Comparison of ENCODE assay signal across 16 cellular contexts in genomic region chr3:116474356-116475200, GRCh38. TPM values are rescaled to one million over a fixed set of nuclear protein-coding genes. Genes with fewer than 3 reads are reported as not detected.
DNase-seq lines count a peak whose midpoint lies in the region; ATAC-seq and TF ChIP-seq lines count a peak whose summit lies in the region.
"Had no signal": no experiment of that assay in that cellular context is flagged by ENCODE, and none has a peak within 500 bp of the region (broad histone marks: within the 10 kb centered on the region; RNA-seq: fewer than 3 reads in every experiment).

No MANE protein-coding gene starts in this region.

- no peak overlapping the region for H2AFZ ChIP-seq in mesenchymal stem cell (ENCODE audit: low read depth, low read length)
- no peak overlapping the region for H2AFZ ChIP-seq in PC-3 (ENCODE audit: low read length)

- H2BK5ac ChIP-seq in mesenchymal stem cell (ENCODE audit: low read depth, low read length, poor library complexity, severe bottlenecking): no peak overlapping the region

- H3K27me3 ChIP-seq in mesenchymal stem cell (ENCODE audit: control insufficient read depth in 1 of 2, insufficient read depth in 1 of 2, low read length in 2 of 2) (no peaks in the 10 kb centered on the region), PC-3 (ENCODE audit: low read length) (no peaks in the 10 kb centered on the region)
- H3K27me3 ChIP-seq: sigmoid colon, SJSA1, vagina had no signal

- H3K27ac Mint-ChIP-seq in activated naive CD4-positive, alpha-beta T cell treated with anti-CD3 and anti-CD28 coated beads, Interleukin-2, amount 50 U/mL, for 72 hours: no peak overlapping the region
- H3K27ac Mint-ChIP-seq: activated CD4-positive, alpha-beta memory T cell treated with anti-CD3 and anti-CD28 coated beads for 36 hours; dendritic cell treated with granulocyte-macrophage colony-stimulating factor and Interleukin-4, amounts not matched to agents 40 ng/mL and 50 ng/mL, for 4 days; IgD-negative memory B cell had no signal

- no peaks in the 10 kb centered on the region for H4K20me1 ChIP-seq in PC-3 (ENCODE audit: low read length)

- H4K8ac ChIP-seq in mesenchymal stem cell (ENCODE audit: low read length): no peak overlapping the region

- POLR2A ChIA-PET in PC-3 (lab: Charles Lee; ENCODE audit: unreplicated experiment): no interaction called here

- H3K9ac ChIP-seq in mesenchymal stem cell (ENCODE audit: low read length): no peak overlapping the region
- no peak overlapping the region for H3K9ac ChIP-seq in PC-3 (ENCODE audit: low read length)

- no peak overlapping the region for H3K4ac ChIP-seq in mesenchymal stem cell (ENCODE audit: low read depth in 1 of 2, low read length in 2 of 2)

- peak; percentile 4 for DNase-seq in ELF-1 (ENCODE audit: low read depth, low spot score)
- peak; percentile 73 for DNase-seq in NCI-H2029 (lab: John Stamatoyannopoulos, UW)
- peak; percentile 86 for DNase-seq in NCI-H82 (lab: John Stamatoyannopoulos, UW)
- peak; percentile 20 for DNase-seq in mesenchymal stem cell
- no peak for DNase-seq in PC-3
- no peak for DNase-seq in activated naive CD4-positive, alpha-beta T cell treated with anti-CD3 and anti-CD28 coated beads, Interleukin-2, amount 50 U/mL, for 72 hours (ENCODE audit: low spot score in 2 of 2)
- no peak for DNase-seq in activated effector memory CD4-positive, alpha-beta T cell treated with anti-CD3 and anti-CD28 coated beads, Interleukin-2, amount 50 U/mL, for 16 hours
- no peak for DNase-seq in nucleus accumbens (lab: John Stamatoyannopoulos, UW)
- DNase-seq: activated CD4-positive, alpha-beta memory T cell treated with anti-CD3 and anti-CD28 coated beads for 36 hours; NCI-H526 treated with DMSO at 0.1 percent for 48 hours; sigmoid colon; stimulated activated naive CD4-positive, alpha-beta T cell treated with Interleukin-2 at 50 U/mL for 16 hours had no signal

- no peaks in the 10 kb centered on the region for H3K9me2 ChIP-seq in PC-3 (replicated peaks; ENCODE audit: low read length)

- H3K23ac ChIP-seq in mesenchymal stem cell (ENCODE audit: low read length in 2 of 2): no peak overlapping the region

- no peak overlapping the region for H3K4me2 ChIP-seq in mesenchymal stem cell (ENCODE audit: low read length, poor library complexity, severe bottlenecking)
- H3K4me2 ChIP-seq in PC-3 (ENCODE audit: low read length): no peak overlapping the region

- intact Hi-C loops in PC-3 (cut with micrococcal nuclease): no loop called here

- H3K79me1 ChIP-seq in mesenchymal stem cell (replicated peaks; ENCODE audit: low read length, poor library complexity, severe bottlenecking): no peaks in the 10 kb centered on the region

- no peak overlapping the region for H2BK15ac ChIP-seq in mesenchymal stem cell (ENCODE audit: low read depth, poor library complexity, severe bottlenecking)

- H3K79me2 ChIP-seq in PC-3 (ENCODE audit: low read length): no peaks in the 10 kb centered on the region

- no peaks in the 10 kb centered on the region for H3F3A ChIP-seq in PC-3 (ENCODE audit: low read length, unreplicated experiment)

- peaks cover 8% of the 10 kb centered on the region for H3K9me3 ChIP-seq in mesenchymal stem cell (ENCODE audit: control insufficient read depth, low read length)
- H3K9me3 ChIP-seq in PC-3 (ENCODE audit: low read length): 0 out of 2 replicates have a peak, but pooled peaks cover 22% of the 10 kb centered on the region
- H3K9me3 ChIP-seq: sigmoid colon, SJSA1, vagina had no signal

- peaks cover 18 to 26% of the 10 kb centered on the region in 2 donors for H3K9me3 Mint-ChIP-seq in activated naive CD4-positive, alpha-beta T cell treated with anti-CD3 and anti-CD28 coated beads, Interleukin-2, amount 50 U/mL, for 72 hours

- BruUV-seq in PC-3 (replicated peaks; lab: Mats Ljungman, UMichigan): no TSS peak

- no peak for TF ChIP-seq CTCF in PC-3 (conservative IDR thresholded peaks at IDR 0.05; ENCODE audit: low read depth, low read length)

- H2AK5ac ChIP-seq in mesenchymal stem cell (ENCODE audit: low read length, severe bottlenecking): peak overlapping the region; percentile 33

- H2BK12ac ChIP-seq in mesenchymal stem cell (ENCODE audit: low read length in 2 of 2): no peak overlapping the region

- ATAC-seq in PC-3: no peak
- no peak for ATAC-seq in activated naive CD4-positive, alpha-beta T cell treated with anti-CD3 and anti-CD28 coated beads, Interleukin-2, amount 50 U/mL, for 72 hours

- WGBS in mesenchymal stem cell: 70% methylated on average over 1 of the region's 4 CpGs

- H3K27ac ChIP-seq in mesenchymal stem cell (ENCODE audit: low read length, poor library complexity, severe bottlenecking) (no peak overlapping the region), PC-3 (ENCODE audit: low read length) (no peak overlapping the region)
- H3K27ac ChIP-seq: sigmoid colon, SJSA1, vagina had no signal

- H3K36me3 ChIP-seq in mesenchymal stem cell (ENCODE audit: control insufficient read depth in 1 of 2, insufficient read depth in 2 of 2, low read depth in 1 of 2, low read length in 2 of 2) (no peaks in the 10 kb centered on the region), PC-3 (ENCODE audit: low read depth, low read length) (no peaks in the 10 kb centered on the region)
- H3K36me3 ChIP-seq: sigmoid colon, SJSA1, vagina had no signal

- H3K36me3 Mint-ChIP-seq in activated naive CD4-positive, alpha-beta T cell treated with anti-CD3 and anti-CD28 coated beads, Interleukin-2, amount 50 U/mL, for 72 hours: peaks cover 0 to 11% of the 10 kb centered on the region in 2 donors
- H3K36me3 Mint-ChIP-seq: activated CD4-positive, alpha-beta memory T cell treated with anti-CD3 and anti-CD28 coated beads for 36 hours; IgD-negative memory B cell had no signal

- H4K91ac ChIP-seq in mesenchymal stem cell (ENCODE audit: low read length): no peak overlapping the region

- H2BK120ac ChIP-seq in mesenchymal stem cell (ENCODE audit: low read depth, low read length): no peak overlapping the region

- no peak overlapping the region for H3K18ac ChIP-seq in mesenchymal stem cell (ENCODE audit: low read depth in 1 of 2, low read length in 2 of 2)

- H3K14ac ChIP-seq in mesenchymal stem cell (ENCODE audit: low read length in 2 of 2): no peak overlapping the region

- H3K4me3 ChIP-seq in mesenchymal stem cell (ENCODE audit: insufficient read depth in 1 of 2, low read depth in 1 of 2, low read length in 2 of 2) (no peak overlapping the region), PC-3 (ENCODE audit: low read length) (no peak overlapping the region)
- H3K4me3 ChIP-seq: sigmoid colon, SJSA1, vagina had no signal

- H3K4me1 ChIP-seq in mesenchymal stem cell (ENCODE audit: control insufficient read depth, insufficient read depth, low read depth, low read length): peaks cover 4% of the 10 kb centered on the region
- H3K4me1 ChIP-seq in PC-3 (ENCODE audit: insufficient read depth, low read length): no peaks in the 10 kb centered on the region
- H3K4me1 ChIP-seq: sigmoid colon, SJSA1, vagina had no signal

- CTCF ChIA-PET in PC-3 (lab: Charles Lee): no interaction called here

RNA-seq across cellular contexts. Expression of gene LSAMP, which starts 29.3 kb away (rescaled TPM):
- 3.8 TPM for polyA plus RNA-seq in mesenchymal stem cell (2013, experiment 1 of 2)
- polyA plus RNA-seq in mesenchymal stem cell (2013, experiment 2 of 2): 3.8 TPM
- total RNA-seq in PC-3 (2014; rRNA removed): 0.15 TPM in 1 of 2 replicates, not detected in the other
- not detected for total RNA-seq in activated naive CD4-positive, alpha-beta T cell treated with anti-CD3 and anti-CD28 coated beads, Interleukin-2, amount 50 U/mL, for 72 hours
- total RNA-seq: activated CD4-positive, alpha-beta memory T cell treated with anti-CD3 and anti-CD28 coated beads for 36 hours; SJSA1 had no signal

Comparison
In these comparisons a context has a peak if more than half of its experiments do, and no peak if none do; other contexts are left out.
1. DNase-seq: peak in ELF-1 (single experiment), NCI-H2029 (single experiment), NCI-H82 (single experiment) and mesenchymal stem cell (single experiment); none in PC-3 (single experiment), activated naive CD4-positive, alpha-beta T cell treated with anti-CD3 and anti-CD28 coated beads, Interleukin-2, amount 50 U/mL, for 72 hours (0 of 2), activated effector memory CD4-positive, alpha-beta T cell treated with anti-CD3 and anti-CD28 coated beads, Interleukin-2, amount 50 U/mL, for 16 hours (single experiment) and nucleus accumbens (0 of 56).